ENCODE assay signal across 18 cellular contexts in the genomic region with DNA sequence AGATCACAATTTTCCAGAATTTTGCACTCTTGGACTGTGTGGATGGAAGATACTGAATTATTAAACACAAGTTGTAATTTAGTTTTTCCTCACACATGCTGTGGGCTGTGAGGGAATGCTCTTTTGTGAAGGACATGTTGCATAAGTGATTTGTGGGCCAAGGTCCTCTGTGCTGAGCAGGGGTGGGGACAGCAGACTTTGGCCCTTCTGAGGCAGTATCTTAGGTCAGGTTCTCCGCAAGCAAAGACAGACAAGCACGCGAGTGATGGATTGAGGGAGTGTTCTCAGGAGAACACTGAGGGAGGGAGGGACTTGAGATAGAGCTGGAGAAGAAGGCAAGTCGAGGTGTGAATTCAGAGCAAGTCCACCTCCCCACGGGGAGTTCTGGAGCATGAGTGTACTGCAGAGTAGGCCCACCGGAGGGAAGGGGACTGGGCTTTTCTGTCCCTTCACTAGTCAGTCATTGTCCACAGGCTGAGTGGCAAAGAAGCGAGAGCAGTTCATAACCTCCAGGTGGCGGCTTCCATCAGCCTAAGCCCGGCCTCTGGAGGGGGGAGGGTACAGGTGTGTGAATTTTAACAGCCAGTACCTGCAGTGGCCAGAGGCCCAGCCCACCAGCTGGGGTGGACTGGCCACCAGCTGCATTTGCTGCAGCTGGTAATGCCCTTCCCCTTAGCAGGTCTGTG. TPM values are rescaled to one million over a fixed set of nuclear protein-coding genes. Genes with fewer than 3 reads are reported as not detected.
DNase-seq lines count a peak whose midpoint lies in the region; ATAC-seq, FAIRE-seq and TF ChIP-seq lines count a peak whose summit lies in the region.
"Had no signal": no experiment of that assay in that cellular context is flagged by ENCODE, and none has a peak within 500 bp of the region (broad histone marks: within the 10 kb centered on the region; RNA-seq: fewer than 3 reads in every experiment).

No MANE protein-coding gene starts in this region.

- FAIRE-seq in K562 (lab: Jason Lieb, UNC) = no peak
- no peak for FAIRE-seq in small intestine (lab: Jason Lieb, UNC)

- no peak overlapping the region for H2AFZ ChIP-seq in K562 (ENCODE audit: low read depth, low read length)

- 61% methylated on average over 9 of the region's 9 CpGs for WGBS in K562 (ENCODE audit: insufficient coverage, low coverage, missing lambda C conversion rate)
- 7 to 57% (median 48%) methylated on average over 8 to 9 of the region's 9 CpGs for WGBS in small intestine, 3 donors

- no peaks in the 10 kb centered on the region for H3K9me3 ChIP-seq in K562 (replicated peaks; ENCODE audit: control insufficient read depth, insufficient read depth, low read depth, low read length)
- H3K9me3 ChIP-seq in small intestine (ENCODE audit: control insufficient read depth, low read depth) = no peaks in the 10 kb centered on the region
- H3K9me3 ChIP-seq: HAP-1, testis had no signal

- peak overlapping the region in 1 of 2 experiments; percentile 61; a peak in 1 of 4 replicates for H3K9ac ChIP-seq in K562 (ENCODE audit: insufficient read depth in 1 of 2, low read depth in 2 of 2, low read length in 2 of 2)
- H3K9ac ChIP-seq: BLaER1 treated with 17β-estradiol and CSF1 and Interleukin-3, amounts not matched to agents 10 nM and 100 nM had no signal

- POLR2A ChIA-PET in K562 (lab: Yijun Ruan, JAX) = no interaction called here

- H3K9me1 ChIP-seq in K562 (ENCODE audit: control insufficient read depth, insufficient read depth, low read length) = no peaks in the 10 kb centered on the region

- BruUV-seq in K562 (replicated peaks; lab: Mats Ljungman, UMichigan) = no TSS peak

- no peak overlapping the region for H3K4me2 ChIP-seq in K562 (ENCODE audit: insufficient read depth, low read length)

- H4K20me1 ChIP-seq in K562 (replicated peaks; ENCODE audit: control insufficient read depth, insufficient read depth, low read length) = no peaks in the 10 kb centered on the region
- H4K20me1 ChIP-seq: BLaER1 treated with 17β-estradiol and CSF1 and Interleukin-3, amounts not matched to agents 10 nM and 100 nM had no signal

- intact Hi-C loops in K562 (cut with micrococcal nuclease) = no loop called here

- ATAC-seq in K562 = peak; percentile 53
- no peak for ATAC-seq in GM18907 (IDR thresholded peaks at IDR 0.05; ENCODE audit: unreplicated experiment)
- no peak for ATAC-seq in GM18519 (IDR thresholded peaks at IDR 0.05; ENCODE audit: low FRiP score, unreplicated experiment)
- ATAC-seq: activated CD8-positive, alpha-beta T cell treated with anti-CD3 and anti-CD28 coated beads, Interleukin-2, amount 10 ng/mL, durations not matched to agents 7 days and 5 days; naive thymus-derived CD8-positive, alpha-beta T cell had no signal

- H3K4me3 ChIP-seq in K562 (no peak overlapping the region), small intestine (ENCODE audit: low read depth in 1 of 2, low read length in 2 of 2) (no peak overlapping the region)
- H3K4me3 ChIP-seq: BLaER1 treated with 17β-estradiol and CSF1 and Interleukin-3, amounts not matched to agents 10 nM and 100 nM; HAP-1; testis had no signal

- in situ Hi-C loops in K562 (cut with MboI) = no loop called here

- TF ChIP-seq EP300 in K562 (IDR thresholded peaks at IDR 0.05; ENCODE audit: low read length) = no peak

- H3K27me3 ChIP-seq in K562 (ENCODE audit: control insufficient read depth in 2 of 2, insufficient read depth in 2 of 2, low read length in 2 of 2) (no peaks in the 10 kb centered on the region), small intestine (ENCODE audit: control insufficient read depth in 2 of 2, insufficient read depth in 2 of 2, low read length in 2 of 2) (no peaks in the 10 kb centered on the region)
- H3K27me3 ChIP-seq: BLaER1 treated with 17β-estradiol and CSF1 and Interleukin-3, amounts not matched to agents 10 nM and 100 nM; testis had no signal

- H3K27ac ChIP-seq in K562 (ENCODE audit: extremely low read depth, low read depth, low read length) (no peak overlapping the region), small intestine (ENCODE audit: low read depth in 1 of 2, low read length in 1 of 2) (peak overlapping the region; percentile 84)
- H3K27ac ChIP-seq: 22Rv1; BLaER1 treated with 17β-estradiol and CSF1 and Interleukin-3, amounts not matched to agents 10 nM and 100 nM; testis had no signal

- no peak for TF ChIP-seq POLR2A in K562 (conservative IDR thresholded peaks at IDR 0.05)

- H3K79me2 ChIP-seq in K562 (ENCODE audit: control insufficient read depth, insufficient read depth, low read length) = no peaks in the 10 kb centered on the region

- TF ChIP-seq CTCF in K562 (IDR thresholded peaks at IDR 0.05 in 2 of 3, conservative IDR thresholded peaks at IDR 0.05 in 1 of 3; ENCODE audit: insufficient read depth in 2 of 3, low read depth in 1 of 3, low read length in 3 of 3) = peak in 2 of 3 experiments; percentile 14 to 17; a peak in 1 of 6 replicates

- H3K4me1 ChIP-seq in K562 (replicated peaks in 1 of 2; ENCODE audit: control insufficient read depth in 2 of 2, insufficient read depth in 2 of 2, low read length in 2 of 2) = peaks cover 7 to 13% of the 10 kb centered on the region in 2 experiments
- H3K4me1 ChIP-seq in small intestine (ENCODE audit: control insufficient read depth in 2 of 2, insufficient read depth in 1 of 2, low read depth in 1 of 2, low read length in 1 of 2) = peaks cover 0 to 8% of the 10 kb centered on the region in 2 donors
- H3K4me1 ChIP-seq: HAP-1, testis had no signal

- H3K36me3 ChIP-seq in K562 (ENCODE audit: control insufficient read depth, insufficient read depth, low read length) (peaks cover 14% of the 10 kb centered on the region; the same call in 1 of the 3 replicates), small intestine (ENCODE audit: control insufficient read depth in 2 of 2, insufficient read depth in 2 of 2, low read length in 2 of 2) (no peaks in the 10 kb centered on the region)

- DNase-seq in DMS 273 (lab: John Stamatoyannopoulos, UW; ENCODE audit: unreplicated experiment) (peak; percentile 33), DMS 273 treated with DMSO at 0.1 percent for 48 hours (lab: John Stamatoyannopoulos, UW) (no peak), K562 (ENCODE audit: extremely low read depth in 1 of 4, low spot score in 3 of 4) (no peak), islet precursor cell (peak; percentile 65), small intestine (peak; percentile 98), SW480 (ENCODE audit: low spot score) (no peak)
- DNase-seq: activated CD8-positive, alpha-beta T cell treated with anti-CD3 and anti-CD28 coated beads, Interleukin-2, amount 10 ng/mL, durations not matched to agents 7 days and 5 days; erythroblast; naive thymus-derived CD8-positive, alpha-beta T cell; NCI-H1694 treated with DMSO at 0.1 percent for 48 hours; NCI-H510A; SW 1271; testis had no signal

- TF ChIP-seq RAD21 in K562 (CRISPR knock-in tag; conservative IDR thresholded peaks at IDR 0.05 in 1 of 2, IDR thresholded peaks at IDR 0.05 in 1 of 2) = no peak

- CTCF ChIA-PET in K562 (lab: Yijun Ruan, JAX; ENCODE audit: low intra/inter-chr PET ratio) = no interaction called here

TF ChIP-seq in K562, 482 proteins besides CTCF, POLR2A, EP300 and RAD21:
- TF ChIP-seq, protein P1, sequence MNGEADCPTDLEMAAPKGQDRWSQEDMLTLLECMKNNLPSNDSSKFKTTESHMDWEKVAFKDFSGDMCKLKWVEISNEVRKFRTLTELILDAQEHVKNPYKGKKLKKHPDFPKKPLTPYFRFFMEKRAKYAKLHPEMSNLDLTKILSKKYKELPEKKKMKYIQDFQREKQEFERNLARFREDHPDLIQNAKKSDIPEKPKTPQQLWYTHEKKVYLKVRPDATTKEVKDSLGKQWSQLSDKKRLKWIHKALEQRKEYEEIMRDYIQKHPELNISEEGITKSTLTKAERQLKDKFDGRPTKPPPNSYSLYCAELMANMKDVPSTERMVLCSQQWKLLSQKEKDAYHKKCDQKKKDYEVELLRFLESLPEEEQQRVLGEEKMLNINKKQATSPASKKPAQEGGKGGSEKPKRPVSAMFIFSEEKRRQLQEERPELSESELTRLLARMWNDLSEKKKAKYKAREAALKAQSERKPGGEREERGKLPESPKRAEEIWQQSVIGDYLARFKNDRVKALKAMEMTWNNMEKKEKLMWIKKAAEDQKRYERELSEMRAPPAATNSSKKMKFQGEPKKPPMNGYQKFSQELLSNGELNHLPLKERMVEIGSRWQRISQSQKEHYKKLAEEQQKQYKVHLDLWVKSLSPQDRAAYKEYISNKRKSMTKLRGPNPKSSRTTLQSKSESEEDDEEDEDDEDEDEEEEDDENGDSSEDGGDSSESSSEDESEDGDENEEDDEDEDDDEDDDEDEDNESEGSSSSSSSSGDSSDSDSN (IDR thresholded peaks at IDR 0.05; ENCODE audit: borderline replicate concordance in 1 of 2, low read depth in 2 of 2, low read length in 2 of 2) = no peak
- no peak for TF ChIP-seq COPS2 (conservative IDR thresholded peaks at IDR 0.05)
- no peak for TF ChIP-seq SNRNP70 (optimal IDR thresholded peaks at IDR 0.05; ENCODE audit: low read depth, low read length)

RNA-seq across cellular contexts. Expression of a gene that starts 19.1 kb away (rescaled TPM):
- 0.23 and 1.2 TPM in 2 replicates for total RNA-seq in K562 (2011; cell fraction: chromatin; rRNA removed; ENCODE audit: low replicate concordance)
- total RNA-seq in K562 (2011; cell fraction: nucleolus; rRNA removed) = 0.17 and 0.26 TPM in 2 replicates
- total RNA-seq in K562 (2011; cell fraction: nucleoplasm; rRNA removed) = 0.23 and 0.66 TPM in 2 replicates
- total RNA-seq in K562 (2014; rRNA removed) (0.18 and 0.20 TPM in 2 replicates), K562 (2014; rRNA removed; fragmentation: Illumina TruSeq; extraction: Trizol) (0.18 and 0.32 TPM in 2 replicates), K562 (2015; rRNA removed; fragmentation: Illumina TruSeq; extraction: Trizol) (0.53 and 1.0 TPM in 2 replicates), K562 (2021) (0.35 and 0.36 TPM in 2 replicates)
- polyA plus RNA-seq in K562 (2011; rRNA removed) (0.35 and 0.77 TPM in 2 replicates), K562 (2014; fragmentation: Illumina TruSeq; extraction: Trizol) (0.79 and 1.1 TPM in 2 replicates), K562 (2014; fragmentation: Nextera tagmentation; extraction: Ambion mirVana) (under 1 TPM; 0.18 to 0.20 TPM), K562 (2014; rRNA removed) (0.04 and 0.08 TPM in 2 replicates), small intestine (1 to 10 TPM; 1.3 to 6.2 (median 1.6) TPM)
- 0.01 and 0.06 TPM in 2 replicates for polyA plus RNA-seq in K562 (2011; cell fraction: cytosol; rRNA removed)
- 0.21 and 0.90 TPM in 2 replicates for polyA plus RNA-seq in K562 (2011; cell fraction: nucleus; rRNA removed)
- 0.22 and 0.51 TPM in 2 replicates for polyA plus RNA-seq in K562 (2012)
- polyA minus RNA-seq in K562 (2011; rRNA and poly(A)+ RNA removed) = 0.28 and 0.90 TPM in 2 replicates
- polyA minus RNA-seq in K562 (2011; cell fraction: cytosol; rRNA and poly(A)+ RNA removed) = 0.29 TPM in 1 of 2 replicates, not detected in the other
- 0.40 and 1.00 TPM in 2 replicates for polyA minus RNA-seq in K562 (2011; cell fraction: nucleus; rRNA and poly(A)+ RNA removed)
- total RNA-seq: naive thymus-derived CD8-positive, alpha-beta T cell had no signal

Comparison
In these comparisons a context has a peak if more than half of its experiments do, and no peak if none do; other contexts are left out.
1. DNase-seq: peak in DMS 273 (single experiment), islet precursor cell (single experiment) and small intestine (single experiment); none in DMS 273 treated with DMSO at 0.1 percent for 48 hours (single experiment), K562 (0 of 4) and SW480 (single experiment).